Comparison of ENCODE assay signal across 23 cellular contexts in the genomic region with DNA sequence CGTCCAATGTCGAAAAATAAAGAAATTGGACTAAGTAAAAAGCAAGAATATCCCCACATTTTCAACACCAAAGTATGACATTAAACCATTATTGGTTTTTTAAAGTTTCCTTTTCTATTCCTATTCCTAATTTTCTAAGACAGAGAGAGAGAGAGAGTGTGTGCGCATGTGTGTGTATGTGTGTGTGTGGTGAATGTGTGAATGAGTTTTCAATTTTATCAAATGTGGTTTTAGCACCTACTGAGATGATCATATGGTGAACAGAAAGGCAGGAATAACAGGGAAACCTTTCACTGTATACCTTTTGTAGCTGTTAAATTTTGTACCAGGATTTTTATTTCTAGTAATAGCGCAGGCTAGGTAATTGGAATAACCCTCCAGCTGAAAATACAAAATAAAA.
DNase-seq lines count a peak whose midpoint lies in the region; ATAC-seq, FAIRE-seq and TF ChIP-seq lines count a peak whose summit lies in the region.
"Had no signal": no experiment of that assay in that cellular context is flagged by ENCODE, and none has a peak within 500 bp of the region (broad histone marks: within the 10 kb centered on the region; RNA-seq: fewer than 3 reads in every experiment).

No MANE protein-coding gene starts in this region.

- H2AFZ ChIP-seq in osteoblast (ENCODE audit: low read length), result no peak overlapping the region
- H2AFZ ChIP-seq: PC-9 had no signal

- H3K36me3 ChIP-seq in left ventricle myocardium inferior, result no peaks in the 10 kb centered on the region
- H3K36me3 ChIP-seq in right atrium auricular region, result no peaks in the 10 kb centered on the region
- H3K36me3 ChIP-seq in osteoblast (ENCODE audit: insufficient read depth, low read length), result no peaks in the 10 kb centered on the region
- no peaks in the 10 kb centered on the region for H3K36me3 ChIP-seq in pancreas
- H3K36me3 ChIP-seq: MG63 had no signal

- 84 to 89% methylated on average over 4 of the region's 4 CpGs for WGBS in pancreas, 2 donors

- no peak overlapping the region for H3K4me2 ChIP-seq in osteoblast (ENCODE audit: insufficient read depth, low read length)
- H3K4me2 ChIP-seq: PC-9 had no signal

- no peak for FAIRE-seq in pancreas (lab: Jason Lieb, UNC)
- FAIRE-seq: GM19239, H54 had no signal

- no peak for ATAC-seq in pancreas

- H3K4me3 Mint-ChIP-seq in chondrocyte (ENCODE audit: unreplicated experiment) (no peak overlapping the region), HFFc6 (no peak overlapping the region)

- H3K27ac Mint-ChIP-seq in chondrocyte (ENCODE audit: unreplicated experiment) (peak overlapping the region; percentile 79), HFFc6 (no peak overlapping the region)

- H4K20me1 ChIP-seq in osteoblast (ENCODE audit: insufficient read depth, low read length), result no peaks in the 10 kb centered on the region

- no peaks in the 10 kb centered on the region for H3K36me3 Mint-ChIP-seq in chondrocyte (ENCODE audit: low read depth)
- H3K36me3 Mint-ChIP-seq in HFFc6 (ENCODE audit: low read depth), result no peaks in the 10 kb centered on the region

- intact Hi-C loops in left ventricle myocardium inferior (cut with micrococcal nuclease) (no loop called here), pancreas (cut with DNase I) (no loop called here)

- H3K79me2 ChIP-seq in osteoblast (ENCODE audit: insufficient read depth, low read length), result no peaks in the 10 kb centered on the region

- H3K4me3 ChIP-seq in left ventricle myocardium inferior (no peak overlapping the region), right atrium auricular region (no peak overlapping the region), osteoblast (ENCODE audit: insufficient read depth, low read length) (no peak overlapping the region), pancreas (no peak overlapping the region)
- H3K4me3 ChIP-seq: MG63, PC-9 had no signal

- H3K4me1 Mint-ChIP-seq in chondrocyte (ENCODE audit: low read depth) (peaks cover 45% of the 10 kb centered on the region), HFFc6 (ENCODE audit: low read depth) (peaks cover 12% of the 10 kb centered on the region)

- H3K27me3 ChIP-seq in left ventricle myocardium inferior (ENCODE audit: low read depth) (no peaks in the 10 kb centered on the region), right atrium auricular region (no peaks in the 10 kb centered on the region), osteoblast (ENCODE audit: insufficient read depth, low read length) (no peaks in the 10 kb centered on the region), pancreas (no peaks in the 10 kb centered on the region)
- H3K27me3 ChIP-seq: MG63 had no signal

- H3K9me3 ChIP-seq in left ventricle myocardium inferior (replicated peaks) (peaks cover 8% of the 10 kb centered on the region), right atrium auricular region (no peaks in the 10 kb centered on the region), osteoblast (ENCODE audit: low read depth, low read length) (no peaks in the 10 kb centered on the region), pancreas (peaks cover 0 to 4% (median 0%) of the 10 kb centered on the region in 4 donors)
- H3K9me3 ChIP-seq: MG63 had no signal

- TF ChIP-seq CTCF in left ventricle myocardium inferior (IDR thresholded peaks at IDR 0.05; ENCODE audit: borderline replicate concordance), result no peak
- no peak for TF ChIP-seq CTCF in right atrium auricular region (IDR thresholded peaks at IDR 0.05)
- no peak for TF ChIP-seq CTCF in chondrocyte (IDR thresholded peaks at IDR 0.05)
- no peak for TF ChIP-seq CTCF in osteoblast (IDR thresholded peaks at IDR 0.05; ENCODE audit: extremely low read depth, low read depth, low read length)
- TF ChIP-seq CTCF in HFFc6 (IDR thresholded peaks at IDR 0.05), result no peak
- no peak for TF ChIP-seq CTCF in pancreas (IDR thresholded peaks at IDR 0.05)

- peak overlapping the region; percentile 64 for H3K27ac ChIP-seq in left ventricle myocardium inferior (replicated peaks)
- H3K27ac ChIP-seq in right atrium auricular region, result no peak overlapping the region
- H3K27ac ChIP-seq in osteoblast (ENCODE audit: low read depth, low read length), result peak overlapping the region; percentile 31
- H3K27ac ChIP-seq in pancreas, result no peak overlapping the region
- H3K27ac ChIP-seq: 22Rv1, PC-9, RWPE1 had no signal

- H3K27me3 Mint-ChIP-seq in chondrocyte (ENCODE audit: low read depth) (no peaks in the 10 kb centered on the region), HFFc6 (ENCODE audit: insufficient read depth) (no peaks in the 10 kb centered on the region)

- DNase-seq in left ventricle myocardium inferior (no peak), right atrium auricular region (ENCODE audit: low spot score) (no peak), chondrocyte (ENCODE audit: low spot score) (no peak), osteoblast (ENCODE audit: insufficient read length, low spot score, missing footprints) (no peak), HFFc6 (no peak), HT-29 (ENCODE audit: low spot score) (no peak), pancreas (no peak)
- DNase-seq: DMS153; DND-41; KG1; NCI-H1105 treated with DMSO at 0.1 percent for 48 hours; NCI-H146; NCI-H1930; NCI-H526; NCI-H82; NK-92 treated with Interleukin-12 subunit alpha and Interleukin-12 subunit beta, amount 100 ng/mL, for 24 hours; PC-9; SHP77 had no signal

- peaks cover 13% of the 10 kb centered on the region for H3K4me1 ChIP-seq in left ventricle myocardium inferior
- H3K4me1 ChIP-seq in right atrium auricular region, result peaks cover 0 to 13% of the 10 kb centered on the region in 2 donors
- H3K4me1 ChIP-seq in osteoblast (ENCODE audit: insufficient read depth, low read length), result peaks cover 30% of the 10 kb centered on the region
- H3K4me1 ChIP-seq in pancreas, result peaks cover 0 to 3% (median 0%) of the 10 kb centered on the region in 3 donors

- H3K9me3 Mint-ChIP-seq in chondrocyte (ENCODE audit: low read depth), result peaks cover 4% of the 10 kb centered on the region
- H3K9me3 Mint-ChIP-seq in HFFc6, result no peaks in the 10 kb centered on the region

Comparison
In these comparisons a context has a peak if more than half of its experiments do, and no peak if none do; other contexts are left out.
1. H3K27ac ChIP-seq: peak in left ventricle myocardium inferior (single experiment) and osteoblast (single experiment); none in right atrium auricular region (0 of 2) and pancreas (0 of 4).